Comparison of ENCODE assay signal across 15 cellular contexts in the genomic region with DNA sequence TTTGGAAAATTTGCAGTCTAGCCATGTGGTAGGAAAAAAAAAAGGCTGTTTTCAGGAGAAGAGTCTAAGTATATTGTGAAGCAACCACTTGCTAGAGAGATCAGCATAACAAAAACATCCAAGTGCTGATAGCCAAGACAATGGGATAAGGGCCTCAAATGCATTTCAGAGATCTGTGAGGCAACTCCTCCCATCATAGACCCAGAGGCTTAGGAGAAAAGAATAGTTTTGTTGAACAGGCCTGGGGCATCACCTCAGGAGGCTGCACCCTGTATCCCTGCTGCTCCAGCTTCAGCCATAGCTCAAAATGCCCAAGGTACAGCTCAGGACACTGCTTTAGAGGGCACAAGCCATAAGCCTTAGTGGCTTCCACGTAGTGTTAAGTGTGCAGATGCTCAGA. TPM values are rescaled to one million over a fixed set of nuclear protein-coding genes. Genes with fewer than 3 reads are reported as not detected.
DNase-seq lines count a peak whose midpoint lies in the region; ATAC-seq, FAIRE-seq and TF ChIP-seq lines count a peak whose summit lies in the region.
"Had no signal": no experiment of that assay in that cellular context is flagged by ENCODE, and none has a peak within 500 bp of the region (broad histone marks: within the 10 kb centered on the region; RNA-seq: fewer than 3 reads in every experiment).

No MANE protein-coding gene starts in this region.

- H3K9me2 ChIP-seq in GM23338 (ENCODE audit: insufficient read depth) (no peaks in the 10 kb centered on the region), Loucy (replicated peaks; ENCODE audit: low read depth, low read length) (no peaks in the 10 kb centered on the region)

- intact Hi-C loops in endothelial cell of umbilical vein (cut with micrococcal nuclease): no loop called here

- ATAC-seq in GM23338: peak; percentile 59
- ATAC-seq in activated CD4-positive, CD25-positive, alpha-beta regulatory T cell treated with anti-CD3 and anti-CD28 coated beads, Interleukin-2, amount 50 U/mL, for 24 hours: no peak

- H3K27ac Mint-ChIP-seq in GM23338: no peak overlapping the region
- H3K27ac Mint-ChIP-seq: CD8-positive, alpha-beta memory T cell had no signal

- no peaks in the 10 kb centered on the region for H3F3A ChIP-seq in GM23338 (replicated peaks; ENCODE audit: low read depth)
- no peaks in the 10 kb centered on the region for H3F3A ChIP-seq in Loucy (ENCODE audit: low read depth)

- no peaks in the 10 kb centered on the region for H3K36me3 ChIP-seq in GM23338 (ENCODE audit: insufficient read depth)
- no peaks in the 10 kb centered on the region for H3K36me3 ChIP-seq in Loucy (ENCODE audit: insufficient read depth, low read length)
- no peaks in the 10 kb centered on the region for H3K36me3 ChIP-seq in endothelial cell of umbilical vein (ENCODE audit: control insufficient read depth in 2 of 2, extremely low read depth in 1 of 2, insufficient read depth in 2 of 2, low read length in 2 of 2)
- H3K36me3 ChIP-seq: BLaER1 had no signal

- no peak for TF ChIP-seq CTCF in GM23338 (conservative IDR thresholded peaks at IDR 0.05; ENCODE audit: low read depth in 2 of 2)
- no peak for TF ChIP-seq CTCF in Loucy (conservative IDR thresholded peaks at IDR 0.05; ENCODE audit: low read length)
- no peak for TF ChIP-seq CTCF in endothelial cell of umbilical vein (IDR thresholded peaks at IDR 0.05; ENCODE audit: extremely low read depth in 1 of 2, insufficient read depth in 1 of 2, low read depth in 1 of 2, low read length in 2 of 2)

- no peak overlapping the region for H3K4me3 Mint-ChIP-seq in GM23338
- H3K4me3 Mint-ChIP-seq: CD8-positive, alpha-beta memory T cell had no signal

- no peaks in the 10 kb centered on the region for H4K20me1 ChIP-seq in GM23338 (replicated peaks; ENCODE audit: insufficient read depth)
- H4K20me1 ChIP-seq in Loucy (ENCODE audit: insufficient read depth, low read length, poor library complexity, severe bottlenecking): no peaks in the 10 kb centered on the region
- H4K20me1 ChIP-seq in endothelial cell of umbilical vein (replicated peaks; ENCODE audit: control insufficient read depth, extremely low read depth, insufficient read depth, low read length): no peaks in the 10 kb centered on the region
- H4K20me1 ChIP-seq: BLaER1 had no signal

- H3K27me3 ChIP-seq in GM23338 (ENCODE audit: insufficient read depth) (no peaks in the 10 kb centered on the region), Loucy (ENCODE audit: insufficient read depth, low read length, poor library complexity, severe bottlenecking) (no peaks in the 10 kb centered on the region), endothelial cell of umbilical vein (ENCODE audit: control insufficient read depth in 2 of 2, insufficient read depth in 2 of 2, low read length in 2 of 2) (no peaks in the 10 kb centered on the region)

- no peaks in the 10 kb centered on the region for H3K36me3 Mint-ChIP-seq in GM23338 (ENCODE audit: low read depth)
- H3K36me3 Mint-ChIP-seq: CD8-positive, alpha-beta memory T cell had no signal

- DNase-seq in GM23338 (ENCODE audit: low spot score) (peak; percentile 29), endothelial cell of umbilical vein (ENCODE audit: low read depth, low spot score) (no peak), iPS-NIHi7 (ENCODE audit: extremely low spot score) (peak; percentile 12), NCI-H345 (lab: John Stamatoyannopoulos, UW) (no peak), NCI-H1436 (lab: John Stamatoyannopoulos, UW) (no peak)
- DNase-seq: 8988T; AML-193; Caco-2; CD8-positive, alpha-beta memory T cell; DMS53; GOT3 had no signal

- H3K9me3 Mint-ChIP-seq in GM23338: 0 out of 3 replicates have a peak, but pooled peaks cover 3% of the 10 kb centered on the region
- H3K9me3 Mint-ChIP-seq: CD8-positive, alpha-beta memory T cell had no signal

- H3K4me2 ChIP-seq in GM23338 (no peak overlapping the region; the same call in 1 of the 2 replicates), Loucy (ENCODE audit: low read depth, low read length, poor library complexity, severe bottlenecking) (no peak overlapping the region), endothelial cell of umbilical vein (ENCODE audit: insufficient read depth, low read length) (no peak overlapping the region)
- H3K4me2 ChIP-seq: BLaER1 had no signal

- CTCF ChIA-PET in endothelial cell of umbilical vein (lab: Charles Lee): no interaction called here

- H2AFZ ChIP-seq in GM23338 (no peak overlapping the region), Loucy (ENCODE audit: low read length) (peak overlapping the region; percentile 10; the same call in 1 of the 2 replicates), endothelial cell of umbilical vein (ENCODE audit: low read depth, low read length) (no peak overlapping the region)

- POLR2A ChIA-PET in endothelial cell of umbilical vein (lab: Charles Lee): no interaction called here

- H3K4me3 ChIP-seq in GM23338 (no peak overlapping the region), Loucy (ENCODE audit: low read length, poor library complexity, severe bottlenecking) (no peak overlapping the region), endothelial cell of umbilical vein (replicated peaks in 1 of 3; ENCODE audit: insufficient read depth in 1 of 3, low read depth in 1 of 3, low read length in 3 of 3) (no peak overlapping the region)
- H3K4me3 ChIP-seq: BLaER1 had no signal

- BruUV-seq in endothelial cell of umbilical vein (replicated peaks; lab: Mats Ljungman, UMichigan): no TSS peak

- H3K79me2 ChIP-seq in GM23338 (replicated peaks; ENCODE audit: insufficient read depth) (no peaks in the 10 kb centered on the region), Loucy (ENCODE audit: insufficient read depth, low read length) (no peaks in the 10 kb centered on the region), endothelial cell of umbilical vein (ENCODE audit: control insufficient read depth, insufficient read depth, low read length) (no peaks in the 10 kb centered on the region)

- H3K9ac ChIP-seq in Loucy (ENCODE audit: low read depth, low read length, poor library complexity, severe bottlenecking): no peak overlapping the region
- H3K9ac ChIP-seq in endothelial cell of umbilical vein (replicated peaks; ENCODE audit: extremely low read depth, insufficient read depth, low read length): no peak overlapping the region
- H3K9ac ChIP-seq: BLaER1 had no signal

- H3K9me3 ChIP-seq in Loucy (ENCODE audit: insufficient read depth, low read depth, low read length) (no peaks in the 10 kb centered on the region), endothelial cell of umbilical vein (replicated peaks; ENCODE audit: control insufficient read depth, insufficient read depth, low read length) (no peaks in the 10 kb centered on the region)
- H3K9me3 ChIP-seq: BLaER1, Caco-2 had no signal

- peaks cover 13% of the 10 kb centered on the region; the same call in 2 of the 3 replicates for H3K4me1 Mint-ChIP-seq in GM23338

- dilution Hi-C loops in endothelial cell of umbilical vein (cut with MboI; ENCODE audit: extremely low pct_ligation_motif_present, low sequenced_read_pairs): no loop called here

- TF ChIP-seq POLR2A in endothelial cell of umbilical vein (IDR thresholded peaks at IDR 0.05; ENCODE audit: low read depth, low read length): no peak

- H3K4me1 ChIP-seq in GM23338 (ENCODE audit: insufficient read depth) (no peaks in the 10 kb centered on the region; the same call in 1 of the 2 replicates), Loucy (ENCODE audit: insufficient read depth, low read length, poor library complexity, severe bottlenecking) (no peaks in the 10 kb centered on the region), endothelial cell of umbilical vein (ENCODE audit: control insufficient read depth, extremely low read depth, insufficient read depth, low read length) (no peaks in the 10 kb centered on the region)
- H3K4me1 ChIP-seq: BLaER1, Caco-2 had no signal

- peak; percentile 24 for FAIRE-seq in endothelial cell of umbilical vein (lab: Jason Lieb, UNC)
- FAIRE-seq: HTR-8/SVneo had no signal

- H3K27ac ChIP-seq in GM23338 (ENCODE audit: low read depth): no peak overlapping the region
- H3K27ac ChIP-seq in endothelial cell of umbilical vein (ENCODE audit: insufficient read depth, low read depth, low read length): no peak overlapping the region
- H3K27ac ChIP-seq: BLaER1 had no signal

- no peaks in the 10 kb centered on the region for H3K9me1 ChIP-seq in endothelial cell of umbilical vein (replicated peaks; ENCODE audit: control insufficient read depth, extremely low read depth, insufficient read depth, low read length)

- H3K27me3 Mint-ChIP-seq in GM23338 (ENCODE audit: insufficient read depth, low read depth, poor library complexity): no peaks in the 10 kb centered on the region

TF ChIP-seq in GM23338, 12 proteins besides CTCF, POLR2A, EP300 and RAD21 (continues in another document):
- TF ChIP-seq NANOG (IDR thresholded peaks at IDR 0.05; ENCODE audit: borderline replicate concordance): no peak
- no peak for TF ChIP-seq EZH2 (IDR thresholded peaks at IDR 0.05; ENCODE audit: low read depth, unreplicated experiment)

TF ChIP-seq in endothelial cell of umbilical vein, 7 proteins besides CTCF, POLR2A, EP300 and RAD21:
- TF ChIP-seq POLR2AphosphoS5 (IDR thresholded peaks at IDR 0.05; ENCODE audit: insufficient read depth, low read depth, low read length): no peak
- no peak for TF ChIP-seq FOS (IDR thresholded peaks at IDR 0.05; ENCODE audit: borderline replicate concordance, insufficient read depth, low read length)
- TF ChIP-seq JUN (IDR thresholded peaks at IDR 0.05; ENCODE audit: borderline replicate concordance, insufficient read depth, insufficient read length, low read depth): no peak
- TF ChIP-seq, protein P1, sequence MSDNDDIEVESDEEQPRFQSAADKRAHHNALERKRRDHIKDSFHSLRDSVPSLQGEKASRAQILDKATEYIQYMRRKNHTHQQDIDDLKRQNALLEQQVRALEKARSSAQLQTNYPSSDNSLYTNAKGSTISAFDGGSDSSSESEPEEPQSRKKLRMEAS (IDR thresholded peaks at IDR 0.05; ENCODE audit: insufficient read depth, insufficient read length): no peak
- TF ChIP-seq GATA2 (IDR thresholded peaks at IDR 0.05; ENCODE audit: insufficient read depth, insufficient read length, low read depth, low read length): no peak
- no peak for TF ChIP-seq EZH2 (IDR thresholded peaks at IDR 0.05; ENCODE audit: borderline replicate concordance, low read depth, low read length, severe bottlenecking)
- no peak for TF ChIP-seq MYC (IDR thresholded peaks at IDR 0.05; ENCODE audit: low read depth, low read length)

RNA-seq across cellular contexts. Expression of a gene that starts 13.6 kb away (rescaled TPM):
- not detected in 2 replicates for total RNA-seq in GM23338 (2014; rRNA removed; shearing (Covaris generic))
- polyA plus RNA-seq in GM23338 (2016; fragmentation: Nextera tagmentation; extraction: Ambion mirVana): not detected in 2 replicates
- total RNA-seq in endothelial cell of umbilical vein: not detected in 2 replicates
- not detected in 2 replicates for polyA plus RNA-seq in endothelial cell of umbilical vein
- polyA plus RNA-seq in endothelial cell of umbilical vein (2011; cell fraction: cytosol; rRNA removed): not detected in 2 replicates
- not detected in 2 replicates for polyA plus RNA-seq in endothelial cell of umbilical vein (2011; cell fraction: nucleus; rRNA removed)
- not detected in 2 replicates for polyA plus RNA-seq in endothelial cell of umbilical vein (2012)
- polyA minus RNA-seq in endothelial cell of umbilical vein: not detected in 2 replicates
- polyA minus RNA-seq in endothelial cell of umbilical vein (2011; cell fraction: cytosol; rRNA and poly(A)+ RNA removed): not detected
- not detected in 2 replicates for polyA minus RNA-seq in endothelial cell of umbilical vein (2011; cell fraction: nucleus; rRNA and poly(A)+ RNA removed)
- total RNA-seq: Caco-2 had no signal

Comparison
In these comparisons a context has a peak if more than half of its experiments do, and no peak if none do; other contexts are left out.
1. DNase-seq: peak in GM23338 (single experiment) and iPS-NIHi7 (single experiment); none in endothelial cell of umbilical vein (single experiment), NCI-H345 (single experiment) and NCI-H1436 (single experiment).